In the genomic region with DNA sequence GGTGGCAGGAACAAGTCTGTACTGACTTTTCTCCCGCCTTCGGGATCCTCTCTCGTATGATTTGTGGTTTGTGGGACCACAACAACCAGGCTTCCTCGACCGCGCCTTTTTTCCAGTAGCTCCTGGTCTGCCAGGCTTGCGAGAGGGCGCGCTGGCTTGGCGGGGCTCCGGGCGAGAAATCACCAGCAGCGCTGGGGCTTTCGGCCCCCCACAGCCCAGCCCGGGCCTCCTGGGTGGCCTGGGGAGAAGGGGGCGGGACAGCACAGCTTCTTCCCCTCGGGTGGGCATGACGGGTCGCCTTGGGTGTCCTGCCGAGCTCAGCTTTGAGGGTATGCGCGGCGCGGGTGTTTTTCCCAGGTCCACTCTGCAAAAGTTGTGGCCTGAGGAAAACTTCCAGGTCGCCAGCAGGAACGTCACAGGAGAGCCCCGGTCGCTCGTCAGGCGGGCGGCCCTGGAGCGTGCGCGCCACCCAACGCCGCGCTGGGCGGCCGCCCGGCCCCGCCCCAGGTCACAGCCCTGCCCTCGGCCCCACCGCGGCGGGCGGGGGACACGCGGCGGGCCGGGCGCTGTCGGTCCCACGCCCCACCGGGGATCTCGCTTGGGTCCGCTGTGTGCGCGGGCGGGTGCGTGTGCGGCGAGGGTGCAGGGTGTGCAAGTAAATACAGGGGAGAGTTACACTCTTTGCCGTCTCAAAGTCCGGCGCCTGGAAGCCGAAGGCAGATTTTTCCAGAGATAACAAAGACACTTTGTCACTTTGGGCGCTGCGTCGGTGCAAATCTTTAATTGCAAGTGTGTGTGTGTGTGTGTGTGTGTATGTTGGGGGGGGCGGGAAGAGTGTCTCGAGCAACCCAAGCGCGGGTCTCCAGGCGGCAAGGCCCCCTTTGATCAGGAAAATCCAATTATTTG, we compare ENCODE assay signal across 1 cellular context.
A peak's percentile ranks its signal among the peaks of the same experiment; 100 is the strongest.
TF ChIP-seq lines count a peak whose summit lies in the region.

No MANE protein-coding gene starts in this region.

TF ChIP-seq in HepG2, 621 proteins besides CTCF, POLR2A, EP300 and RAD21 (continued from another document and continues in another):
- TF ChIP-seq AGO2 (optimal IDR thresholded peaks at IDR 0.05; ENCODE audit: low read depth, low read length): peak; percentile 66
- no peak for TF ChIP-seq ZNF251 (CRISPR knock-in tag; IDR thresholded peaks at IDR 0.05)
- TF ChIP-seq ZNF816 (CRISPR knock-in tag; IDR thresholded peaks at IDR 0.05; ENCODE audit: borderline replicate concordance): no peak
- no peak for TF ChIP-seq SIX1 (CRISPR knock-in tag; IDR thresholded peaks at IDR 0.05; ENCODE audit: borderline replicate concordance)
- no peak for TF ChIP-seq SOX13 (IDR thresholded peaks at IDR 0.05)
- TF ChIP-seq SOX13 (CRISPR knock-in tag; conservative IDR thresholded peaks at IDR 0.05 in 1 of 2, IDR thresholded peaks at IDR 0.05 in 1 of 2): no peak; a peak in 1 of 4 replicates
- TF ChIP-seq, protein P1, sequence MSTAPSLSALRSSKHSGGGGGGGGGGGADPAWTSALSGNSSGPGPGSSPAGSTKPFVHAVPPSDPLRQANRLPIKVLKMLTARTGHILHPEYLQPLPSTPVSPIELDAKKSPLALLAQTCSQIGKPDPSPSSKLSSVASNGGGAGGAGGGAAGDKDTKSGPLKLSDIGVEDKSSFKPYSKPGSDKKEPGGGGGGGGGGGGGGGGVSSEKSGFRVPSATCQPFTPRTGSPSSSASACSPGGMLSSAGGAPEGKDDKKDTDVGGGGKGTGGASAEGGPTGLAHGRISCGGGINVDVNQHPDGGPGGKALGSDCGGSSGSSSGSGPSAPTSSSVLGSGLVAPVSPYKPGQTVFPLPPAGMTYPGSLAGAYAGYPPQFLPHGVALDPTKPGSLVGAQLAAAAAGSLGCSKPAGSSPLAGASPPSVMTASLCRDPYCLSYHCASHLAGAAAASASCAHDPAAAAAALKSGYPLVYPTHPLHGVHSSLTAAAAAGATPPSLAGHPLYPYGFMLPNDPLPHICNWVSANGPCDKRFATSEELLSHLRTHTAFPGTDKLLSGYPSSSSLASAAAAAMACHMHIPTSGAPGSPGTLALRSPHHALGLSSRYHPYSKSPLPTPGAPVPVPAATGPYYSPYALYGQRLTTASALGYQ (CRISPR knock-in tag; IDR thresholded peaks at IDR 0.05): no peak
- TF ChIP-seq ZNF660 (CRISPR knock-in tag; IDR thresholded peaks at IDR 0.05; ENCODE audit: borderline replicate concordance, low read depth): no peak
- TF ChIP-seq, protein P2, sequence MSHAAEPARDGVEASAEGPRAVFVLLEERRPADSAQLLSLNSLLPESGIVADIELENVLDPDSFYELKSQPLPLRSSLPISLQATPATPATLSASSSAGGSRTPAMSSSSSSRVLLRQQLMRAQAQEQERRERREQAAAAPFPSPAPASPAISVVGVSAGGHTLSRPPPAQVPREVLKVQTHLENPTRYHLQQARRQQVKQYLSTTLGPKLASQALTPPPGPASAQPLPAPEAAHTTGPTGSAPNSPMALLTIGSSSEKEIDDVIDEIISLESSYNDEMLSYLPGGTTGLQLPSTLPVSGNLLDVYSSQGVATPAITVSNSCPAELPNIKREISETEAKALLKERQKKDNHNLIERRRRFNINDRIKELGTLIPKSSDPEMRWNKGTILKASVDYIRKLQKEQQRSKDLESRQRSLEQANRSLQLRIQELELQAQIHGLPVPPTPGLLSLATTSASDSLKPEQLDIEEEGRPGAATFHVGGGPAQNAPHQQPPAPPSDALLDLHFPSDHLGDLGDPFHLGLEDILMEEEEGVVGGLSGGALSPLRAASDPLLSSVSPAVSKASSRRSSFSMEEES (CRISPR knock-in tag; IDR thresholded peaks at IDR 0.05): no peak
- TF ChIP-seq KLF11 (CRISPR knock-in tag; IDR thresholded peaks at IDR 0.05): no peak
- no peak; the same call in 1 of the 2 replicates for TF ChIP-seq MED13 (CRISPR knock-in tag; IDR thresholded peaks at IDR 0.05)
- TF ChIP-seq NAIF1 (CRISPR knock-in tag; IDR thresholded peaks at IDR 0.05; ENCODE audit: borderline replicate concordance): no peak
- TF ChIP-seq NR2F1 (CRISPR knock-in tag; IDR thresholded peaks at IDR 0.05): peak; percentile 85 to 93
- TF ChIP-seq SNAPC2 (CRISPR knock-in tag; IDR thresholded peaks at IDR 0.05): no peak
- TF ChIP-seq TCF7 (IDR thresholded peaks at IDR 0.05; ENCODE audit: low read depth): no peak
- TF ChIP-seq, protein P3, sequence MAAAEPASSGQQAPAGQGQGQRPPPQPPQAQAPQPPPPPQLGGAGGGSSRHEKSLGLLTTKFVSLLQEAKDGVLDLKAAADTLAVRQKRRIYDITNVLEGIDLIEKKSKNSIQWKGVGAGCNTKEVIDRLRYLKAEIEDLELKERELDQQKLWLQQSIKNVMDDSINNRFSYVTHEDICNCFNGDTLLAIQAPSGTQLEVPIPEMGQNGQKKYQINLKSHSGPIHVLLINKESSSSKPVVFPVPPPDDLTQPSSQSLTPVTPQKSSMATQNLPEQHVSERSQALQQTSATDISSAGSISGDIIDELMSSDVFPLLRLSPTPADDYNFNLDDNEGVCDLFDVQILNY (CRISPR knock-in tag; conservative IDR thresholded peaks at IDR 0.05): no peak; the same call in 1 of the 2 replicates
- TF ChIP-seq, protein P4, sequence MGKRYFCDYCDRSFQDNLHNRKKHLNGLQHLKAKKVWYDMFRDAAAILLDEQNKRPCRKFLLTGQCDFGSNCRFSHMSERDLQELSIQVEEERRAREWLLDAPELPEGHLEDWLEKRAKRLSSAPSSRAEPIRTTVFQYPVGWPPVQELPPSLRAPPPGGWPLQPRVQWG (CRISPR knock-in tag; IDR thresholded peaks at IDR 0.05; ENCODE audit: borderline replicate concordance, low read depth): 0 out of 2 replicates have a peak, but pooled peaks have one; percentile 23
- TF ChIP-seq XBP1 (CRISPR knock-in tag; IDR thresholded peaks at IDR 0.05): 0 out of 2 replicates have a peak, but pooled peaks have one; percentile 24
- no peak for TF ChIP-seq SMARCC2 (IDR thresholded peaks at IDR 0.05)
- TF ChIP-seq ZNF331 (CRISPR knock-in tag; IDR thresholded peaks at IDR 0.05): peak; percentile 51; the same call in 1 of the 2 replicates
- TF ChIP-seq, protein P5, sequence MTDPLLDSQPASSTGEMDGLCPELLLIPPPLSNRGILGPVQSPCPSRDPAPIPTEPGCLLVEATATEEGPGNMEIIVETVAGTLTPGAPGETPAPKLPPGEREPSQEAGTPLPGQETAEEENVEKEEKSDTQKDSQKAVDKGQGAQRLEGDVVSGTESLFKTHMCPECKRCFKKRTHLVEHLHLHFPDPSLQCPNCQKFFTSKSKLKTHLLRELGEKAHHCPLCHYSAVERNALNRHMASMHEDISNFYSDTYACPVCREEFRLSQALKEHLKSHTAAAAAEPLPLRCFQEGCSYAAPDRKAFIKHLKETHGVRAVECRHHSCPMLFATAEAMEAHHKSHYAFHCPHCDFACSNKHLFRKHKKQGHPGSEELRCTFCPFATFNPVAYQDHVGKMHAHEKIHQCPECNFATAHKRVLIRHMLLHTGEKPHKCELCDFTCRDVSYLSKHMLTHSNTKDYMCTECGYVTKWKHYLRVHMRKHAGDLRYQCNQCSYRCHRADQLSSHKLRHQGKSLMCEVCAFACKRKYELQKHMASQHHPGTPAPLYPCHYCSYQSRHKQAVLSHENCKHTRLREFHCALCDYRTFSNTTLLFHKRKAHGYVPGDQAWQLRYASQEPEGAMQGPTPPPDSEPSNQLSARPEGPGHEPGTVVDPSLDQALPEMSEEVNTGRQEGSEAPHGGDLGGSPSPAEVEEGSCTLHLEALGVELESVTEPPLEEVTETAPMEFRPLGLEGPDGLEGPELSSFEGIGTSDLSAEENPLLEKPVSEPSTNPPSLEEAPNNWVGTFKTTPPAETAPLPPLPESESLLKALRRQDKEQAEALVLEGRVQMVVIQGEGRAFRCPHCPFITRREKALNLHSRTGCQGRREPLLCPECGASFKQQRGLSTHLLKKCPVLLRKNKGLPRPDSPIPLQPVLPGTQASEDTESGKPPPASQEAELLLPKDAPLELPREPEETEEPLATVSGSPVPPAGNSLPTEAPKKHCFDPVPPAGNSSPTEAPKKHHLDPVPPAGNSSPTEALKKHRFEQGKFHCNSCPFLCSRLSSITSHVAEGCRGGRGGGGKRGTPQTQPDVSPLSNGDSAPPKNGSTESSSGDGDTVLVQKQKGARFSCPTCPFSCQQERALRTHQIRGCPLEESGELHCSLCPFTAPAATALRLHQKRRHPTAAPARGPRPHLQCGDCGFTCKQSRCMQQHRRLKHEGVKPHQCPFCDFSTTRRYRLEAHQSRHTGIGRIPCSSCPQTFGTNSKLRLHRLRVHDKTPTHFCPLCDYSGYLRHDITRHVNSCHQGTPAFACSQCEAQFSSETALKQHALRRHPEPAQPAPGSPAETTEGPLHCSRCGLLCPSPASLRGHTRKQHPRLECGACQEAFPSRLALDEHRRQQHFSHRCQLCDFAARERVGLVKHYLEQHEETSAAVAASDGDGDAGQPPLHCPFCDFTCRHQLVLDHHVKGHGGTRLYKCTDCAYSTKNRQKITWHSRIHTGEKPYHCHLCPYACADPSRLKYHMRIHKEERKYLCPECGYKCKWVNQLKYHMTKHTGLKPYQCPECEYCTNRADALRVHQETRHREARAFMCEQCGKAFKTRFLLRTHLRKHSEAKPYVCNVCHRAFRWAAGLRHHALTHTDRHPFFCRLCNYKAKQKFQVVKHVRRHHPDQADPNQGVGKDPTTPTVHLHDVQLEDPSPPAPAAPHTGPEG (CRISPR knock-in tag; IDR thresholded peaks at IDR 0.05): peak; percentile 87
- peak; percentile 92 for TF ChIP-seq ZNF605 (CRISPR knock-in tag; IDR thresholded peaks at IDR 0.05)
- no peak for TF ChIP-seq NBN (conservative IDR thresholded peaks at IDR 0.05)
- peak; percentile 99 for TF ChIP-seq TBX3 (IDR thresholded peaks at IDR 0.05; ENCODE audit: borderline replicate concordance)
- 0 out of 2 replicates have a peak, but pooled peaks have one; percentile 63 for TF ChIP-seq NFKB2 (CRISPR knock-in tag; IDR thresholded peaks at IDR 0.05; ENCODE audit: borderline replicate concordance)
- TF ChIP-seq, protein P6, sequence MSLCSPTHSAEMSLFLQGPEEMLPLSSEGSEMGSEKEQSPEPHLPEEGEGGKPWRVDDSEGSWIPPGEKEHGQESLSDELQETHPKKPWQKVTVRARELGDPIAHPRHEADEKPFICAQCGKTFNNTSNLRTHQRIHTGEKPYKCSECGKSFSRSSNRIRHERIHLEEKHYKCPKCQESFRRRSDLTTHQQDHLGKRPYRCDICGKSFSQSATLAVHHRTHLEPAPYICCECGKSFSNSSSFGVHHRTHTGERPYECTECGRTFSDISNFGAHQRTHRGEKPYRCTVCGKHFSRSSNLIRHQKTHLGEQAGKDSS (CRISPR knock-in tag; IDR thresholded peaks at IDR 0.05; ENCODE audit: borderline replicate concordance, low read depth): no peak
- TF ChIP-seq SRSF9 (IDR thresholded peaks at IDR 0.05; ENCODE audit: borderline replicate concordance, insufficient read depth, low read depth, low read length, poor library complexity, severe bottlenecking): no peak
- TF ChIP-seq ZNF776 (CRISPR knock-in tag; IDR thresholded peaks at IDR 0.05): no peak; the same call in 1 of the 2 replicates
- TF ChIP-seq MIER3 (CRISPR knock-in tag; IDR thresholded peaks at IDR 0.05; ENCODE audit: borderline replicate concordance): peak; percentile 15; the same call in 1 of the 2 replicates
- no peak for TF ChIP-seq ZNF749 (CRISPR knock-in tag; IDR thresholded peaks at IDR 0.05; ENCODE audit: borderline replicate concordance)
- TF ChIP-seq NFE2L1 (CRISPR knock-in tag; IDR thresholded peaks at IDR 0.05; ENCODE audit: borderline replicate concordance): no peak
- TF ChIP-seq, protein P7, sequence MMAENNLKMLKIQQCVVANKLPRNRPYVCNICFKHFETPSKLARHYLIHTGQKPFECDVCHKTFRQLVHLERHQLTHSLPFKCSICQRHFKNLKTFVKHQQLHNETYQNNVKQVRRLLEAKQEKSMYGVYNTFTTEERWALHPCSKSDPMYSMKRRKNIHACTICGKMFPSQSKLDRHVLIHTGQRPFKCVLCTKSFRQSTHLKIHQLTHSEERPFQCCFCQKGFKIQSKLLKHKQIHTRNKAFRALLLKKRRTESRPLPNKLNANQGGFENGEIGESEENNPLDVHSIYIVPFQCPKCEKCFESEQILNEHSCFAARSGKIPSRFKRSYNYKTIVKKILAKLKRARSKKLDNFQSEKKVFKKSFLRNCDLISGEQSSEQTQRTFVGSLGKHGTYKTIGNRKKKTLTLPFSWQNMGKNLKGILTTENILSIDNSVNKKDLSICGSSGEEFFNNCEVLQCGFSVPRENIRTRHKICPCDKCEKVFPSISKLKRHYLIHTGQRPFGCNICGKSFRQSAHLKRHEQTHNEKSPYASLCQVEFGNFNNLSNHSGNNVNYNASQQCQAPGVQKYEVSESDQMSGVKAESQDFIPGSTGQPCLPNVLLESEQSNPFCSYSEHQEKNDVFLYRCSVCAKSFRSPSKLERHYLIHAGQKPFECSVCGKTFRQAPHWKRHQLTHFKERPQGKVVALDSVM (CRISPR knock-in tag; IDR thresholded peaks at IDR 0.05): no peak
- TF ChIP-seq ZNF101 (CRISPR knock-in tag; IDR thresholded peaks at IDR 0.05; ENCODE audit: borderline replicate concordance, low read depth): no peak
- TF ChIP-seq ZFP82 (CRISPR knock-in tag; IDR thresholded peaks at IDR 0.05; ENCODE audit: borderline replicate concordance): no peak; the same call in 1 of the 2 replicates
- TF ChIP-seq SYNCRIP (IDR thresholded peaks at IDR 0.05; ENCODE audit: insufficient read depth, low read depth, low read length): no peak
- TF ChIP-seq ZNF17 (CRISPR knock-in tag; IDR thresholded peaks at IDR 0.05): no peak
- no peak; the same call in none of the 2 replicates for TF ChIP-seq ZNF543 (CRISPR knock-in tag; IDR thresholded peaks at IDR 0.05)
- TF ChIP-seq, protein P8, sequence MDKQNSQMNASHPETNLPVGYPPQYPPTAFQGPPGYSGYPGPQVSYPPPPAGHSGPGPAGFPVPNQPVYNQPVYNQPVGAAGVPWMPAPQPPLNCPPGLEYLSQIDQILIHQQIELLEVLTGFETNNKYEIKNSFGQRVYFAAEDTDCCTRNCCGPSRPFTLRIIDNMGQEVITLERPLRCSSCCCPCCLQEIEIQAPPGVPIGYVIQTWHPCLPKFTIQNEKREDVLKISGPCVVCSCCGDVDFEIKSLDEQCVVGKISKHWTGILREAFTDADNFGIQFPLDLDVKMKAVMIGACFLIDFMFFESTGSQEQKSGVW (CRISPR knock-in tag; IDR thresholded peaks at IDR 0.05; ENCODE audit: borderline replicate concordance): peak; percentile 50; the same call in 1 of the 2 replicates
- 0 out of 2 replicates have a peak, but pooled peaks have one; percentile 44 for TF ChIP-seq ZNF264 (CRISPR knock-in tag; IDR thresholded peaks at IDR 0.05)
- TF ChIP-seq ZMYM4 (CRISPR knock-in tag; IDR thresholded peaks at IDR 0.05): no peak; the same call in 1 of the 2 replicates
- TF ChIP-seq, protein P9, sequence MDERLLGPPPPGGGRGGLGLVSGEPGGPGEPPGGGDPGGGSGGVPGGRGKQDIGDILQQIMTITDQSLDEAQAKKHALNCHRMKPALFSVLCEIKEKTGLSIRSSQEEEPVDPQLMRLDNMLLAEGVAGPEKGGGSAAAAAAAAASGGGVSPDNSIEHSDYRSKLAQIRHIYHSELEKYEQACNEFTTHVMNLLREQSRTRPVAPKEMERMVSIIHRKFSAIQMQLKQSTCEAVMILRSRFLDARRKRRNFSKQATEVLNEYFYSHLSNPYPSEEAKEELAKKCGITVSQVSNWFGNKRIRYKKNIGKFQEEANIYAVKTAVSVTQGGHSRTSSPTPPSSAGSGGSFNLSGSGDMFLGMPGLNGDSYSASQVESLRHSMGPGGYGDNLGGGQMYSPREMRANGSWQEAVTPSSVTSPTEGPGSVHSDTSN (CRISPR knock-in tag; IDR thresholded peaks at IDR 0.05): 0 out of 2 replicates have a peak, but pooled peaks have one; percentile 29
- peak; percentile 55; the same call in 1 of the 2 replicates for TF ChIP-seq AKAP8 (CRISPR knock-in tag; IDR thresholded peaks at IDR 0.05)
- peak; percentile 42; the same call in 1 of the 2 replicates for TF ChIP-seq ZFP90 (CRISPR knock-in tag; IDR thresholded peaks at IDR 0.05; ENCODE audit: borderline replicate concordance)
- TF ChIP-seq NFYB (CRISPR knock-in tag; IDR thresholded peaks at IDR 0.05): no peak; the same call in none of the 2 replicates
- no peak for TF ChIP-seq MAFF (IDR thresholded peaks at IDR 0.05; ENCODE audit: low read depth, low read length)
- TF ChIP-seq ASH2L (IDR thresholded peaks at IDR 0.05; ENCODE audit: insufficient read length, low read depth, low read length): peak; percentile 98
